8 cellular contexts compared by ENCODE assay signal in genomic region chr19:48255376-48256303, GRCh38. TPM values are rescaled to one million over a fixed set of nuclear protein-coding genes. Genes with fewer than 3 reads are reported as not detected.
A peak's percentile ranks its signal among the peaks of the same experiment; 100 is the strongest.
DNase-seq lines count a peak whose midpoint lies in the region; ATAC-seq and TF ChIP-seq lines count a peak whose summit lies in the region.

TSS of gene CARD8 (minus strand) at chr19:48255912. CDS start at chr19:48241020, 14,892 bp downstream.

- H3K36me3 ChIP-seq in Panc1 (ENCODE audit: control insufficient read depth, insufficient read depth, low read length), result no peaks in the 10 kb centered on the region
- H3K36me3 ChIP-seq in mucosa of stomach (ENCODE audit: control insufficient read depth, insufficient read depth, low read length), result no peaks in the 10 kb centered on the region

- in situ Hi-C loops in KBM-7 (cut with MboI; ENCODE audit: low pct_unique_long_range_greater_than_20kb, low sequenced_read_pairs), result no loop called here
- in situ Hi-C loops in Panc1 (cut with HindIII; ENCODE audit: low pct_unique_long_range_greater_than_20kb, low sequenced_read_pairs), result no loop called here

- H3K4me1 Mint-ChIP-seq in activated T-cell treated with anti-CD3 and anti-CD28 coated beads, Interleukin-2, amount 50 U/mL, for 24 hours (ENCODE audit: low read depth), result peaks cover 72% of the 10 kb centered on the region

- peak within 1 kb of the TSS; percentile 96 for H3K27ac ChIP-seq in Panc1 (ENCODE audit: low read length)

- H3K27ac Mint-ChIP-seq in activated T-cell treated with anti-CD3 and anti-CD28 coated beads, Interleukin-2, amount 50 U/mL, for 24 hours, result peak within 1 kb of the TSS; percentile 100

- H3K36me3 Mint-ChIP-seq in activated T-cell treated with anti-CD3 and anti-CD28 coated beads, Interleukin-2, amount 50 U/mL, for 24 hours (ENCODE audit: low read depth), result peaks cover 23% of the 10 kb centered on the region

- intact Hi-C loops in Panc1 (cut with micrococcal nuclease; ENCODE audit: unreplicated experiment), result no loop called here

- H3K4me3 ChIP-seq in Panc1 (ENCODE audit: low read depth in 2 of 2, low read length in 2 of 2), result peak within 1 kb of the TSS; percentile 65 to 81
- H3K4me3 ChIP-seq in mucosa of stomach (ENCODE audit: low read length), result peak within 1 kb of the TSS; percentile 100

- no peaks in the 10 kb centered on the region for H3K9me3 Mint-ChIP-seq in activated T-cell treated with anti-CD3 and anti-CD28 coated beads, Interleukin-2, amount 50 U/mL, for 24 hours

- CTCF ChIA-PET in Panc1 (lab: Charles Lee), result interaction anchor here (0.6 to 0.7 kb wide), 2 partner anchors 86 to 347 kb away, joined by 3 read pairs; no protein-coding TSS in a partner anchor

- BruUV-seq in Panc1 (replicated peaks; lab: Mats Ljungman, UMichigan), result TSS peak; percentile 95

- peak within 1 kb of the TSS; percentile 97 for H3K9ac ChIP-seq in mucosa of stomach (ENCODE audit: low read length)

- H3K4me1 ChIP-seq in Panc1 (ENCODE audit: control insufficient read depth, insufficient read depth, low read length), result peaks cover 6% of the 10 kb centered on the region; the same call in 1 of the 2 replicates
- H3K4me1 ChIP-seq in mucosa of stomach (ENCODE audit: control insufficient read depth, insufficient read depth, low read length), result peaks cover 9% of the 10 kb centered on the region

- POLR2A ChIA-PET in Panc1 (lab: Charles Lee), result interaction anchor here (0.5 to 0.6 kb wide), 2 partner anchors 58 to 175 kb away, joined by 4 to 8 read pairs; no protein-coding TSS in a partner anchor

- DNase-seq in COR-L47 (lab: John Stamatoyannopoulos, UW) (peak; percentile 90), KBM-7 (peak; percentile 95), Panc1 (ENCODE audit: low read depth, low spot score) (peak; percentile 63)
- peak; percentile 88 for DNase-seq in activated T-cell treated with anti-CD3 and anti-CD28 coated beads, Interleukin-2, amount 50 U/mL, for 24 hours
- DNase-seq in stimulated activated CD8-positive, alpha-beta memory T cell treated with anti-CD3 and anti-CD28 coated beads, Interleukin-4, amount 100 ng/mL, for 48 hours, result peak; percentile 83

- H3K9me3 ChIP-seq in Panc1 (ENCODE audit: control insufficient read depth, insufficient read depth, low read depth, low read length), result no peaks in the 10 kb centered on the region
- no peaks in the 10 kb centered on the region for H3K9me3 ChIP-seq in mucosa of stomach (ENCODE audit: control insufficient read depth, low read length)

- no peak for TF ChIP-seq CTCF in Panc1 (IDR thresholded peaks at IDR 0.05)

- H3K4me3 Mint-ChIP-seq in activated T-cell treated with anti-CD3 and anti-CD28 coated beads, Interleukin-2, amount 50 U/mL, for 24 hours, result peak within 1 kb of the TSS; percentile 92

- H3K27me3 Mint-ChIP-seq in activated T-cell treated with anti-CD3 and anti-CD28 coated beads, Interleukin-2, amount 50 U/mL, for 24 hours, result no peaks in the 10 kb centered on the region

- ATAC-seq in GM21515 (IDR thresholded peaks at IDR 0.05; ENCODE audit: unreplicated experiment), result peak; percentile 57
- peak; percentile 92 for ATAC-seq in Panc1
- peak; percentile 96 for ATAC-seq in esophagus mucosa

- H3K27me3 ChIP-seq in Panc1 (ENCODE audit: control insufficient read depth, insufficient read depth, low read length) (no peaks in the 10 kb centered on the region), mucosa of stomach (ENCODE audit: control insufficient read depth, insufficient read depth, low read length) (no peaks in the 10 kb centered on the region)

RNA-seq across cellular contexts. Expression of gene CARD8, which starts in this region (rescaled TPM):
- total RNA-seq in Panc1 (2021; ENCODE audit: unreplicated experiment) (19.9 TPM), esophagus mucosa (11.6 TPM)
- 10.3 TPM for polyA plus RNA-seq in Panc1 (2012; ENCODE audit: insufficient read length)

Comparison
In these comparisons a context has a peak if more than half of its experiments do, and no peak if none do; other contexts are left out.
1. Peak in every context shown above with its lines: DNase-seq, ATAC-seq, H3K4me3 ChIP-seq and H3K27ac ChIP-seq.